15 cellular contexts compared by ENCODE assay signal in the genomic region with DNA sequence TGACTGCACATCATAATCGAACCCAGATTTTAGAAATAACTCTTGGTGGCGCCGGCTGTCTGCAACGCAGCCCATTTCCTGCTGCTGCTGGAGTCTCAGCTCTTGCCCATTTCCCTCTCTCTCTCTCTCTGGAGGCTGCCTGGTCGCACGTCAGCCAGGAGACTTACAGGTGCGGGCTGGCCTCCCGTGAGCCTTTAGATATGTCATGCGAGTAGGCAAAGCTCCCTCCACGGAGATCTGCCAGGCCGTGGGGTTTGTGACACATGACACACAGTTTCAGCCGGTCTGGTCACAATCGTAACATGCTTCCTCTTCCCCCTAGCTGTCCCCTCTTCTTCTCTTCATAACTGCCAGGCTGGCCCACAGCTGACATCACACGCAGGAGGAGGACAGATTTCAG.
DNase-seq lines count a peak whose midpoint lies in the region; TF ChIP-seq lines count a peak whose summit lies in the region.
"Had no signal": no experiment of that assay in that cellular context is flagged by ENCODE, and none has a peak within 500 bp of the region (broad histone marks: within the 10 kb centered on the region; RNA-seq: fewer than 3 reads in every experiment).

No MANE protein-coding gene starts in this region.

- WGBS in hepatocyte (ENCODE audit: low lambda C conversion rate, missing lambda C conversion rate) = 51% methylated on average over 14 of the region's 14 CpGs

- DNase-seq in COLO668 (lab: John Stamatoyannopoulos, UW; ENCODE audit: unreplicated experiment) (peak; percentile 35), NCI-H1105 (lab: John Stamatoyannopoulos, UW) (peak; percentile 35), NCI-H69 (lab: John Stamatoyannopoulos, UW) (peak; percentile 80), hepatocyte (ENCODE audit: low spot score) (no peak), activated gamma-delta T cell treated with Interleukin-2 at 50 U/mL for 16 hours (no peak), T-helper 1 cell (no peak), GDM1 (lab: John Stamatoyannopoulos, UW) (no peak), dorsolateral prefrontal cortex (no peak)
- DNase-seq: activated CD4-positive, alpha-beta T cell treated with anti-CD3 and anti-CD28 coated beads, Interleukin-2, amount 50 U/mL, for 48 hours; activated T-cell treated with anti-CD3 and anti-CD28 coated beads, Interleukin-2, amount 50 U/mL, for 48 hours; brain microvascular endothelial cell; CD8-positive, alpha-beta T cell; mesenchymal stem cell; NCI-H1694 treated with DMSO at 0.1 percent for 48 hours; stimulated activated CD4-positive, alpha-beta T cell treated with anti-CD3 and anti-CD28 coated beads, Interleukin-1b, Interleukin-23, amount 100 ng/mL, for 48 hours had no signal

- no peaks in the 10 kb centered on the region for H3K9me3 ChIP-seq in hepatocyte (ENCODE audit: low read depth)

- intact Hi-C loops in dorsolateral prefrontal cortex (cut with DNase I) = no loop called here

- H4K20me1 ChIP-seq in hepatocyte (ENCODE audit: insufficient read depth, poor library complexity, severe bottlenecking) = no peaks in the 10 kb centered on the region

- no peaks in the 10 kb centered on the region for H3K9me2 ChIP-seq in hepatocyte (replicated peaks; ENCODE audit: insufficient read depth)

- TF ChIP-seq CTCF in hepatocyte (IDR thresholded peaks at IDR 0.05; ENCODE audit: poor library complexity) (no peak), dorsolateral prefrontal cortex (IDR thresholded peaks at IDR 0.05 in 54 of 56, conservative IDR thresholded peaks at IDR 0.05 in 2 of 56; ENCODE audit: low read depth in 1 of 56, partially characterized antibody in 56 of 56) (no peak)

- no peaks in the 10 kb centered on the region for H3K27me3 ChIP-seq in hepatocyte
- peaks cover 0 to 2% (median 0%) of the 10 kb centered on the region in 45 donors for H3K27me3 ChIP-seq in dorsolateral prefrontal cortex
- H3K27me3 ChIP-seq: brain microvascular endothelial cell had no signal

- H3K79me2 ChIP-seq in hepatocyte = no peaks in the 10 kb centered on the region

- H3K4me2 ChIP-seq in hepatocyte = peak overlapping the region; percentile 64

- H2AFZ ChIP-seq in hepatocyte = no peak overlapping the region

- H3K4me1 ChIP-seq in hepatocyte (ENCODE audit: insufficient read depth) = no peaks in the 10 kb centered on the region

- no peaks in the 10 kb centered on the region for H3K36me3 ChIP-seq in hepatocyte (replicated peaks; ENCODE audit: insufficient read depth, low read depth)
- H3K36me3 ChIP-seq: brain microvascular endothelial cell had no signal

- no peak overlapping the region for H3K4me3 ChIP-seq in hepatocyte
- no peak overlapping the region for H3K4me3 ChIP-seq in dorsolateral prefrontal cortex

- H3K27ac ChIP-seq in hepatocyte (no peak overlapping the region), dorsolateral prefrontal cortex (no peak overlapping the region)
- H3K27ac ChIP-seq: brain microvascular endothelial cell had no signal

Comparison
In these comparisons a context has a peak if more than half of its experiments do, and no peak if none do; other contexts are left out.
1. DNase-seq: peak in COLO668 (single experiment), NCI-H1105 (single experiment) and NCI-H69 (single experiment); none in hepatocyte (single experiment), activated gamma-delta T cell treated with Interleukin-2 at 50 U/mL for 16 hours (single experiment), T-helper 1 cell (0 of 5), GDM1 (single experiment) and dorsolateral prefrontal cortex (0 of 10).